ENCODE assay signal across 35 cellular contexts in the genomic region with DNA sequence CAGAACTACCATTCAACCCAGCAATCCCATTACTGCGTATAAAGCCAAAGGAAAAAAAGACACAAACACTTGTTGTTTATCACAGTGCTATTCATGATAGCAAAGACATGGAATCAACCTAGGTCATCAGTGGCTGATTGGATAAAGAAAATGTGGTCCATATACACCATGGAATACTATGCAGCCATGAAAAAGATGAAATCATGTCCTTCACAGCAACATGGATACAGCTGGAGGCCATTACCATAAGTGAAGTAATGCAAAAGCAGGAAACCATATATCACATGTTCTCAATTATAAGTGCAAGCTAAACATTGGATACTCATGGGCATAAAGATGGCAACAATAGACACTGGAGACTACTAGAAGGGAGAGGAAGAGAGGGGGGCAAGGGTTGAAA.
"Had no signal": no experiment of that assay in that cellular context is flagged by ENCODE, and none has a peak within 500 bp of the region (broad histone marks: within the 10 kb centered on the region; RNA-seq: fewer than 3 reads in every experiment).

No MANE protein-coding gene starts in this region.

- H3K9me3 ChIP-seq: MG63 had no signal

- H3K36me3 ChIP-seq: MG63 had no signal

- H3K4me3 ChIP-seq: MG63 had no signal

- H3K27me3 ChIP-seq: MG63 had no signal

- DNase-seq: Karpas-422, Kasumi-1, MG63, MM.1S, MV-4-11, NCI-H1048, NCI-H1092, NCI-H1092 treated with DMSO at 0.1 percent for 48 hours, NCI-H1105, NCI-H1105 treated with DMSO at 0.1 percent for 48 hours, NCI-H1417, NCI-H1417 treated with DMSO at 0.1 percent for 48 hours, NCI-H1436, NCI-H1436 treated with DMSO at 0.1 percent for 48 hours, NCI-H146, NCI-H1694, NCI-H1694 treated with DMSO at 0.1 percent for 48 hours, NCI-H187, NCI-H187 treated with DMSO at 0.1 percent for 48 hours, NCI-H1930, NCI-H2029, NCI-H2029 treated with DMSO at 0.1 percent for 48 hours, NCI-H2081, NCI-H2081 treated with DMSO at 0.1 percent for 48 hours, NCI-H2107, NCI-H2171, NCI-H2171 treated with DMSO at 0.1 percent for 48 hours, NCI-H2227 treated with DMSO at 0.1 percent for 48 hours, NCI-H226, NCI-H345, NCI-H446, NCI-H446 treated with DMSO at 0.1 percent for 48 hours, NCI-H510A, NCI-H510A treated with DMSO at 0.1 percent for 48 hours, NCI-H524 had no signal
